In the genomic region with DNA sequence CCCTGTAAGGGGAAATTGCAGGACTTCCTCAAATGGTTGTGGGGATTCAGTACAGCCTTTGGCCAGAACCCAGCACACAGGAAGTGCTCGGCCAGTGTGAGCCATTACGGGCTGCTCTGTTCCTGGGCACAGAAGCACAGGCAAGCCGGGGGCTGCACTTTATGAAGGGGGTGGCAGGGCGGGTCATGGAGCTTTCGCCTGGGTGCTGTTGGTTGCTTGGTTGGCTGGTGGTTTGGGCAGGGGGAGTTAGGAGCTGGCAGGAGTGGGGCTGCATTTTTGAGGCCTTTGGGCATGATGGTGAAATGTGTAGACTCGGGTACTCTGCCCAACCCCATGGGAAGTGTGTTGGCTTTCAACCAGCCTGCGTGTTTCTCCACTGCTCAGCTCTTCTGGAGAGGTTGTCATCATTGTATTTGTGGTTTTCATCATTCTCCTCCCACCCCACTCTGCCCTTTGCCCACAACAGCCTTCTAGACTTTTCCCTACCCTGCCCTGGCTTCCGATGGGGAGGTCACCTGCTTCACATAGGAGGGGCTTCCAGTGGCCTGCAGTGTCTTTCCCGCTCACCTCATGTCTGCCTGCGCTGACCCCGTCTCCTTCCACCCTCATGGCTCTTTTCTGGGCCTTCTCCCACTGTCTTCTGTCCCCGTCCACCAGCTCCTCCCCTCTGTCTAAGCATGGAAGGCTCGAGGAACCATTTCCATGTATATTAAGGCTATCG, we compare ENCODE assay signal across 13 cellular contexts. TPM values are rescaled to one million over a fixed set of nuclear protein-coding genes. Genes with fewer than 3 reads are reported as not detected.
DNase-seq lines count a peak whose midpoint lies in the region; ATAC-seq and TF ChIP-seq lines count a peak whose summit lies in the region.
"Had no signal": no experiment of that assay in that cellular context is flagged by ENCODE, and none has a peak within 500 bp of the region (broad histone marks: within the 10 kb centered on the region; RNA-seq: fewer than 3 reads in every experiment).

No MANE protein-coding gene starts in this region.

- BruUV-seq in Panc1 (replicated peaks; lab: Mats Ljungman, UMichigan): no TSS peak

- WGBS in esophagus muscularis mucosa: 67% methylated on average over 10 of the region's 14 CpGs

- no peaks in the 10 kb centered on the region for H3K27me3 ChIP-seq in CD4-positive, alpha-beta T cell (ENCODE audit: control insufficient read depth, insufficient read depth, low read length)
- H3K27me3 ChIP-seq in Panc1 (ENCODE audit: control insufficient read depth, insufficient read depth, low read length) (no peaks in the 10 kb centered on the region), esophagus muscularis mucosa (no peaks in the 10 kb centered on the region), neutrophil (no peaks in the 10 kb centered on the region)

- in situ Hi-C loops in Panc1 (cut with HindIII; ENCODE audit: low pct_unique_long_range_greater_than_20kb, low sequenced_read_pairs): no loop called here

- no peaks in the 10 kb centered on the region for H3K27me3 Mint-ChIP-seq in CD4-positive, alpha-beta T cell
- no peaks in the 10 kb centered on the region for H3K27me3 Mint-ChIP-seq in mesothelial cell of epicardium (ENCODE audit: low read depth)

- H3K36me3 ChIP-seq in Panc1 (ENCODE audit: control insufficient read depth, insufficient read depth, low read length) (peaks cover 14% of the 10 kb centered on the region), esophagus muscularis mucosa (peaks cover 65 to 100% (median 92%) of the 10 kb centered on the region in 4 donors), neutrophil (peaks cover 55% of the 10 kb centered on the region)

- H3K36me3 Mint-ChIP-seq in CD4-positive, alpha-beta T cell (ENCODE audit: low read depth): peaks cover 97% of the 10 kb centered on the region
- H3K36me3 Mint-ChIP-seq in mesothelial cell of epicardium: peaks cover 55% of the 10 kb centered on the region

- no peak for ATAC-seq in CD4-positive, alpha-beta T cell (ENCODE audit: poor library complexity)
- 0 out of 2 replicates have a peak, but pooled peaks have one; percentile 15 for ATAC-seq in Panc1
- ATAC-seq: activated CD4-positive, CD25-positive, alpha-beta regulatory T cell treated with anti-CD3 and anti-CD28 coated beads, Interleukin-2, amount 50 U/mL, for 24 hours had no signal

- no peak for TF ChIP-seq POLR2A in esophagus muscularis mucosa (IDR thresholded peaks at IDR 0.05; ENCODE audit: low read depth)

- H3K27ac ChIP-seq in CD4-positive, alpha-beta T cell (ENCODE audit: low read depth, low read length): no peak overlapping the region
- H3K27ac ChIP-seq in Panc1 (ENCODE audit: low read length): no peak overlapping the region
- H3K27ac ChIP-seq in esophagus muscularis mucosa (replicated peaks in 1 of 4): peak overlapping the region; percentile 4 to 48 (median 16)
- H3K27ac ChIP-seq in neutrophil: peak overlapping the region; percentile 92
- H3K27ac ChIP-seq: KMS-11 had no signal

- POLR2A ChIA-PET in CD4-positive, alpha-beta T cell (lab: Charles Lee): interaction anchor here (1.0 to 1.7 kb wide), 3 partner anchors 17 to 58 kb away, joined by 3 to 5 read pairs (median 4); no protein-coding TSS in a partner anchor
- POLR2A ChIA-PET in Panc1 (lab: Charles Lee): interaction anchor here (0.7 kb wide), 1 partner anchor 419 kb away, joined by 5 read pairs; no protein-coding TSS in a partner anchor

- peaks cover 35% of the 10 kb centered on the region for H3K4me1 Mint-ChIP-seq in CD4-positive, alpha-beta T cell (ENCODE audit: low read depth)
- no peaks in the 10 kb centered on the region for H3K4me1 Mint-ChIP-seq in mesothelial cell of epicardium

- intact Hi-C loops in CD4-positive, alpha-beta T cell (cut with DNase I, micrococcal nuclease): no loop called here
- intact Hi-C loops in Panc1 (cut with micrococcal nuclease; ENCODE audit: unreplicated experiment): no loop called here
- intact Hi-C loops in esophagus muscularis mucosa (cut with DNase I): no loop called here

- H3K4me1 ChIP-seq in Panc1 (ENCODE audit: control insufficient read depth, insufficient read depth, low read length) (no peaks in the 10 kb centered on the region), esophagus muscularis mucosa (peaks cover 3 to 13% (median 7%) of the 10 kb centered on the region in 4 donors), neutrophil (ENCODE audit: control insufficient read depth in 1 of 2, insufficient read depth in 1 of 2, low read depth in 1 of 2, low read length in 1 of 2) (peaks cover 49 to 54% of the 10 kb centered on the region in 2 experiments)

- no peak for TF ChIP-seq EP300 in esophagus muscularis mucosa (IDR thresholded peaks at IDR 0.05)

- H3K27ac Mint-ChIP-seq in CD4-positive, alpha-beta T cell: peak overlapping the region; percentile 62
- no peak overlapping the region for H3K27ac Mint-ChIP-seq in mesothelial cell of epicardium

- no peaks in the 10 kb centered on the region for H3K9me3 Mint-ChIP-seq in CD4-positive, alpha-beta T cell
- H3K9me3 Mint-ChIP-seq in mesothelial cell of epicardium: no peaks in the 10 kb centered on the region

- CTCF ChIA-PET in CD4-positive, alpha-beta T cell (lab: Charles Lee): no interaction called here
- CTCF ChIA-PET in Panc1 (lab: Charles Lee): interaction anchor here (0.6 kb wide), 1 partner anchor 49 kb away, joined by 3 read pairs; no protein-coding TSS in a partner anchor

- no peak overlapping the region for H3K4me3 Mint-ChIP-seq in CD4-positive, alpha-beta T cell
- no peak overlapping the region for H3K4me3 Mint-ChIP-seq in mesothelial cell of epicardium

- TF ChIP-seq CTCF in CD4-positive, alpha-beta T cell (IDR thresholded peaks at IDR 0.05): no peak
- TF ChIP-seq CTCF in Panc1 (IDR thresholded peaks at IDR 0.05) (no peak), esophagus muscularis mucosa (IDR thresholded peaks at IDR 0.05) (no peak), neutrophil (IDR thresholded peaks at IDR 0.05) (peak; percentile 67), mesothelial cell of epicardium (IDR thresholded peaks at IDR 0.05; ENCODE audit: unreplicated experiment) (no peak), GM20000 (IDR thresholded peaks at IDR 0.05; ENCODE audit: extremely low read depth, missing control alignments) (no peak)

- H3K9me3 ChIP-seq in CD4-positive, alpha-beta T cell (ENCODE audit: control insufficient read depth, low read length): no peaks in the 10 kb centered on the region
- no peaks in the 10 kb centered on the region for H3K9me3 ChIP-seq in Panc1 (ENCODE audit: control insufficient read depth, insufficient read depth, low read depth, low read length)
- H3K9me3 ChIP-seq in esophagus muscularis mucosa: no peaks in the 10 kb centered on the region
- H3K9me3 ChIP-seq in neutrophil: no peaks in the 10 kb centered on the region

- no peak for DNase-seq in CD4-positive, alpha-beta T cell
- DNase-seq in Panc1 (ENCODE audit: low read depth, low spot score) (no peak), esophagus muscularis mucosa (ENCODE audit: extremely low spot score) (no peak), mesothelial cell of epicardium (ENCODE audit: low spot score in 2 of 2, unreplicated experiment in 2 of 2) (no peak), NCI-H526 treated with DMSO at 0.1 percent for 48 hours (lab: John Stamatoyannopoulos, UW) (no peak), GM20000 (ENCODE audit: low spot score) (no peak)
- DNase-seq in activated CD4-positive, CD25-positive, alpha-beta regulatory T cell treated with anti-CD3 and anti-CD28 coated beads, Interleukin-2, amount 50 U/mL, for 72 hours: no peak

- H3K4me3 ChIP-seq in Panc1 (ENCODE audit: low read depth in 2 of 2, low read length in 2 of 2) (no peak overlapping the region), esophagus muscularis mucosa (no peak overlapping the region), neutrophil (ENCODE audit: low read depth in 1 of 2, low read length in 1 of 2) (peak overlapping the region; percentile 63 to 71)

RNA-seq across cellular contexts. Expression of gene RBM38, which starts 16.1 kb away (rescaled TPM):
- total RNA-seq in CD4-positive, alpha-beta T cell: 100 to 1,000 TPM; 604 to 645 TPM
- total RNA-seq in Panc1 (2021; ENCODE audit: unreplicated experiment) (39.9 TPM), esophagus muscularis mucosa (100 to 1,000 TPM in 2 of 4 donors, 10 to 100 TPM in 2; 67.6 to 203 (median 139) TPM), mesothelial cell of epicardium (23.8 to 25.6 TPM (median 25.3 TPM) in 3 replicates)
- 61.1 TPM for polyA plus RNA-seq in Panc1 (2012; ENCODE audit: insufficient read length)

RNA-seq across cellular contexts. Expression of gene RAE1, which starts 24.0 kb away (rescaled TPM):
- total RNA-seq in CD4-positive, alpha-beta T cell: 10 to 100 TPM; 58.8 to 60.7 TPM
- total RNA-seq in Panc1 (2021; ENCODE audit: unreplicated experiment): 34.5 TPM
- polyA plus RNA-seq in Panc1 (2012; ENCODE audit: insufficient read length): 30.3 TPM
- total RNA-seq in esophagus muscularis mucosa: 10 to 100 TPM; 15.0 to 24.1 (median 21.5) TPM
- 44.3 to 45.2 TPM (median 44.4 TPM) in 3 replicates for total RNA-seq in mesothelial cell of epicardium

RNA-seq across cellular contexts. Expression of gene SPO11, which starts 45.5 kb away (rescaled TPM):
- total RNA-seq in CD4-positive, alpha-beta T cell: not detected
- total RNA-seq in Panc1 (2021; ENCODE audit: unreplicated experiment) (not detected), esophagus muscularis mucosa (not detected), mesothelial cell of epicardium (not detected in 3 replicates)
- not detected for polyA plus RNA-seq in Panc1 (2012; ENCODE audit: insufficient read length)
- total RNA-seq: pulmonary artery endothelial cell had no signal
- polyA plus RNA-seq: esophagus, keratinocyte had no signal

Comparison
In these comparisons a context has a peak if more than half of its experiments do, and no peak if none do; other contexts are left out.
1. H3K27ac ChIP-seq: peak in esophagus muscularis mucosa (4 of 4) and neutrophil (single experiment); none in CD4-positive, alpha-beta T cell (single experiment) and Panc1 (single experiment).
2. H3K4me3 ChIP-seq: peak in neutrophil (2 of 2); none in Panc1 (0 of 2) and esophagus muscularis mucosa (0 of 4).